22 cellular contexts compared by ENCODE assay signal in genomic region chr5:32812399-32812798, GRCh38.
"Had no signal": no experiment of that assay in that cellular context is flagged by ENCODE, and none has a peak within 500 bp of the region (broad histone marks: within the 10 kb centered on the region; RNA-seq: fewer than 3 reads in every experiment).

No MANE protein-coding gene starts in this region.

- H3K36me3 ChIP-seq: left ventricle myocardium inferior, ovary, right atrium auricular region, right lobe of liver, tibial nerve, vagina had no signal

- H3K27ac ChIP-seq: hepatocyte, left ventricle myocardium inferior, ovary, right atrium auricular region, right lobe of liver, tibial nerve, vagina had no signal

- DNase-seq: islet precursor cell; left cardiac atrium; left ventricle myocardium inferior; mesendoderm; naive B cell; ovary; right lobe of liver; stimulated activated CD4-positive, alpha-beta T cell treated with anti-CD3 and anti-CD28 coated beads, Interleukin-1b, Interleukin-23, amount 100 ng/mL, for 48 hours; stimulated activated CD4-positive, alpha-beta T cell treated with anti-CD3 and anti-CD28 coated beads, Interleukin-2, amount 100 ng/mL, for 48 hours; stimulated activated CD4-positive, alpha-beta T cell treated with anti-CD3 and anti-CD28 coated beads, Interleukin-4, amount 100 ng/mL, for 4 hours; stimulated activated CD8-positive, alpha-beta memory T cell treated with anti-CD3 and anti-CD28 coated beads, Interleukin-4, amount 100 ng/mL, for 48 hours; stimulated activated naive CD4-positive, alpha-beta T cell treated with Interleukin-2 at 50 U/mL for 16 hours; stimulated activated naive CD8-positive, alpha-beta T cell treated with anti-CD3 and anti-CD28 coated beads, Interleukin-15, amount 100 ng/mL, for 72 hours; substantia nigra had no signal

- H3K4me2 ChIP-seq: hepatocyte, smooth muscle cell had no signal

- H3K79me2 ChIP-seq: hepatocyte had no signal

- H3K4me1 ChIP-seq: right atrium auricular region, vagina had no signal

- H3K4me3 ChIP-seq: hepatocyte, left ventricle myocardium inferior, lung, ovary, right atrium auricular region, right lobe of liver, smooth muscle cell, tibial nerve, vagina had no signal

- H2AFZ ChIP-seq: hepatocyte had no signal

- H3K27me3 ChIP-seq: hepatocyte, ovary, right atrium auricular region, right lobe of liver, tibial nerve, vagina had no signal

- H3K9me3 ChIP-seq: ovary, right atrium auricular region, right lobe of liver, tibial nerve, vagina had no signal

- ATAC-seq: left cardiac atrium; natural killer cell treated with Interleukin-12 subunit alpha and Interleukin-12 subunit beta and Interleukin-15 and Interleukin-18, amount 100 ng/mL, for 72 hours; right lobe of liver; stimulated activated memory B cell treated with anti-CD40 and anti-IgM and Interleukin-4, amounts not matched to agents 10 μg/mL and 1 μg/mL and 100 μg/mL, for 72 hours; stimulated activated naive CD8-positive, alpha-beta T cell treated with anti-CD3 and anti-CD28 coated beads, Interleukin-15, amount 100 ng/mL, for 72 hours had no signal
